In the genomic region with DNA sequence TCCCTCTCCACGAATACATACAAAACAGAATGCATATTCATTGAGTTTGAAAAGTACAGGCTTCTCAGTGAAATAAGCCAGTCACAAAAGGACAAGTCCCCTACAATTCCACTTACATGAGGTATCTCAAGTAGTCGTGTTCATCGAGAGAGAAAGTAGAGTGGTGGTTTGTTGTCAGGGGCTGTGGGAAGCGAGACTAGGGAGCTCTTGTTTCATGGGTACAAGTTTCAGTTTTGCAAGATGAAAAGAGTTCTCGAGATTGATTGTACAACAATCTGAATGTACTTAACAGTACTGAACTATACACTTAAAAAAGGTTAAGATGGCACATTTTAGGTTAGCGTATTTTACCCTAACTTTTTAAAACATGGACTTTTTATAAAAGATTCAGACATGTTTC, we compare ENCODE assay signal across 11 cellular contexts.
DNase-seq lines count a peak whose midpoint lies in the region; ATAC-seq and TF ChIP-seq lines count a peak whose summit lies in the region.
"Had no signal": no experiment of that assay in that cellular context is flagged by ENCODE, and none has a peak within 500 bp of the region (broad histone marks: within the 10 kb centered on the region; RNA-seq: fewer than 3 reads in every experiment).

No MANE protein-coding gene starts in this region.

- H3K9me3 ChIP-seq in prostate gland: no peaks in the 10 kb centered on the region
- H3K9me3 ChIP-seq: ascending aorta had no signal

- DNase-seq in MV-4-11 (lab: John Stamatoyannopoulos, UW) (peak; percentile 27), prostate gland (ENCODE audit: low spot score) (no peak), NCI-H1417 treated with DMSO at 0.1 percent for 48 hours (lab: John Stamatoyannopoulos, UW) (no peak), RWPE1 (ENCODE audit: low spot score) (no peak), NCI-H187 treated with DMSO at 0.1 percent for 48 hours (lab: John Stamatoyannopoulos, UW) (no peak)
- DNase-seq in stimulated activated CD4-positive, alpha-beta T cell treated with anti-CD3 and anti-CD28 coated beads, Interleukin-15, amount 100 ng/mL, for 48 hours (ENCODE audit: low read depth in 2 of 2): peak; percentile 30 to 40
- DNase-seq: foreskin keratinocyte, nephron progenitor cell had no signal

- TF ChIP-seq POLR2A in prostate gland (IDR thresholded peaks at IDR 0.05): no peak

- H3K4me3 ChIP-seq in prostate gland: no peak overlapping the region
- H3K4me3 ChIP-seq: ascending aorta had no signal

- H3K27me3 ChIP-seq in prostate gland (replicated peaks; ENCODE audit: insufficient read depth): no peaks in the 10 kb centered on the region
- H3K27me3 ChIP-seq: ascending aorta, foreskin keratinocyte had no signal

- H3K27ac ChIP-seq in prostate gland (no peak overlapping the region), RWPE1 (no peak overlapping the region)
- H3K27ac ChIP-seq: ascending aorta, foreskin keratinocyte had no signal

- POLR2A ChIA-PET in RWPE1 (lab: Yijun Ruan, JAX; ENCODE audit: low non-redundant PET): no interaction called here

- TF ChIP-seq CTCF in prostate gland (IDR thresholded peaks at IDR 0.05): no peak
- no peak for TF ChIP-seq CTCF in RWPE1 (conservative IDR thresholded peaks at IDR 0.05; ENCODE audit: low read depth)

- CTCF ChIA-PET in RWPE1 (lab: Yijun Ruan, JAX): interaction anchor here (0.6 kb wide), 1 partner anchor 15 kb away, joined by 6 read pairs; no protein-coding TSS in a partner anchor

- ATAC-seq in GM19023 (IDR thresholded peaks at IDR 0.05; ENCODE audit: unreplicated experiment): peak; percentile 65
- peak; percentile 54 for ATAC-seq in HG02588 (IDR thresholded peaks at IDR 0.05; ENCODE audit: unreplicated experiment)
- ATAC-seq: foreskin keratinocyte had no signal

- no peaks in the 10 kb centered on the region for H3K36me3 ChIP-seq in prostate gland
- H3K36me3 ChIP-seq: ascending aorta had no signal

- intact Hi-C loops in prostate gland (cut with DNase I): no loop called here

- no peaks in the 10 kb centered on the region for H3K4me1 ChIP-seq in prostate gland (replicated peaks)
- H3K4me1 ChIP-seq: ascending aorta, foreskin keratinocyte had no signal

- 87% methylated on average over 6 of the region's 6 CpGs for WGBS in prostate gland

Comparison
In these comparisons a context has a peak if more than half of its experiments do, and no peak if none do; other contexts are left out.
1. DNase-seq: peak in MV-4-11 (single experiment) and stimulated activated CD4-positive, alpha-beta T cell treated with anti-CD3 and anti-CD28 coated beads, Interleukin-15, amount 100 ng/mL, for 48 hours (2 of 2); none in prostate gland (single experiment), NCI-H1417 treated with DMSO at 0.1 percent for 48 hours (single experiment), RWPE1 (single experiment) and NCI-H187 treated with DMSO at 0.1 percent for 48 hours (single experiment).